ENCODE assay signal across 1 cellular context in genomic region chr1:116666090-116666489, GRCh38.
TF ChIP-seq lines count a peak whose summit lies in the region.

No MANE protein-coding gene starts in this region.

TF ChIP-seq in H1, 55 proteins besides CTCF, POLR2A, EP300 and RAD21:
- no peak for TF ChIP-seq CHD7 (IDR thresholded peaks at IDR 0.05; ENCODE audit: insufficient replicate concordance, low read length)
- no peak for TF ChIP-seq MAX (IDR thresholded peaks at IDR 0.05)
- no peak for TF ChIP-seq JUN (IDR thresholded peaks at IDR 0.05; ENCODE audit: low read depth, low read length)
- TF ChIP-seq NRF1 (IDR thresholded peaks at IDR 0.05; ENCODE audit: low read depth, low read length), result no peak
TF ChIP-seq in H1: peak in this region for 0.
